Comparison of ENCODE assay signal across 9 cellular contexts in genomic region chr2:128563348-128563687, GRCh38.
DNase-seq lines count a peak whose midpoint lies in the region; ATAC-seq and TF ChIP-seq lines count a peak whose summit lies in the region.
"Had no signal": no experiment of that assay in that cellular context is flagged by ENCODE, and none has a peak within 500 bp of the region (broad histone marks: within the 10 kb centered on the region; RNA-seq: fewer than 3 reads in every experiment).

No MANE protein-coding gene starts in this region.

- POLR2A ChIA-PET in BJ (lab: Charles Lee), result interaction anchor here (0.6 to 0.7 kb wide), 2 partner anchors 208 to 1779 kb away, joined by 3 read pairs; a partner anchor contains a TSS

- no peak overlapping the region for H3K27ac Mint-ChIP-seq in type B pancreatic cell

- H3K9me3 ChIP-seq in heart right ventricle, result no peaks in the 10 kb centered on the region
- H3K9me3 ChIP-seq: stomach had no signal

- H3K36me3 ChIP-seq in BJ (ENCODE audit: control insufficient read depth, insufficient read depth, low read length), result no peaks in the 10 kb centered on the region
- H3K36me3 ChIP-seq in heart right ventricle, result no peaks in the 10 kb centered on the region
- H3K36me3 ChIP-seq: stomach had no signal

- ATAC-seq in heart right ventricle, result peak; percentile 87 to 94 (median 92)

- H3K36me3 Mint-ChIP-seq in type B pancreatic cell, result no peaks in the 10 kb centered on the region

- TF ChIP-seq CTCF in BJ (IDR thresholded peaks at IDR 0.05; ENCODE audit: insufficient read depth, low read depth, low read length), result no peak
- TF ChIP-seq CTCF in astrocyte of the spinal cord (IDR thresholded peaks at IDR 0.05; ENCODE audit: low read depth, low read length), result no peak
- no peak for TF ChIP-seq CTCF in heart right ventricle (IDR thresholded peaks at IDR 0.05)
- no peak for TF ChIP-seq CTCF in type B pancreatic cell (conservative IDR thresholded peaks at IDR 0.05)

- DNase-seq in BJ (ENCODE audit: low read depth), result peak; percentile 95
- DNase-seq in astrocyte of the spinal cord (ENCODE audit: low read depth, low spot score), result peak; percentile 91
- peak; percentile 49 to 67 for DNase-seq in heart right ventricle
- DNase-seq in posterior cingulate gyrus, result peak in 9 of 10 donors; percentile 27 to 95 (median 74)
- no peak for DNase-seq in type B pancreatic cell (ENCODE audit: extremely low spot score, unreplicated experiment)
- DNase-seq in stimulated activated CD8-positive, alpha-beta memory T cell treated with anti-CD3 and anti-CD28 coated beads, Interleukin-4, amount 100 ng/mL, for 48 hours, result no peak
- no peak for DNase-seq in NCI-H2227 (lab: John Stamatoyannopoulos, UW; ENCODE audit: unreplicated experiment)
- no peak for DNase-seq in NCI-H1092 treated with DMSO at 0.1 percent for 48 hours (lab: John Stamatoyannopoulos, UW)
- DNase-seq: stomach had no signal

- no peak overlapping the region for H3K4me3 Mint-ChIP-seq in type B pancreatic cell

- H3K4me3 ChIP-seq in BJ (ENCODE audit: low read depth, low read length) (no peak overlapping the region), astrocyte of the spinal cord (ENCODE audit: low read depth, low read length) (no peak overlapping the region), heart right ventricle (no peak overlapping the region)
- H3K4me3 ChIP-seq: stomach had no signal

- CTCF ChIA-PET in BJ (lab: Yijun Ruan, JAX), result interaction anchor here (0.6 to 1.3 kb wide), 2 partner anchors 12 to 26 kb away, joined by 3 to 6 read pairs; no protein-coding TSS in a partner anchor

- H3K27ac ChIP-seq in heart right ventricle, result peak overlapping the region in 2 of 10 donors; percentile 35 to 47

- no peaks in the 10 kb centered on the region for H3K4me1 Mint-ChIP-seq in type B pancreatic cell (ENCODE audit: unreplicated experiment)

- peaks cover 5% of the 10 kb centered on the region for H3K27me3 Mint-ChIP-seq in type B pancreatic cell

- H3K9me3 Mint-ChIP-seq in type B pancreatic cell, result no peaks in the 10 kb centered on the region

- no peaks in the 10 kb centered on the region for H3K27me3 ChIP-seq in BJ (ENCODE audit: control insufficient read depth, insufficient read depth, low read length)
- H3K27me3 ChIP-seq in heart right ventricle, result no peaks in the 10 kb centered on the region
- H3K27me3 ChIP-seq: stomach had no signal

- in situ Hi-C loops in astrocyte of the spinal cord (cut with HindIII; ENCODE audit: low sequenced_read_pairs), result no loop called here

- H3K4me1 ChIP-seq in heart right ventricle, result peaks cover 0 to 16% (median 7%) of the 10 kb centered on the region in 9 donors

- 36 to 41% methylated on average over 4 of the region's 4 CpGs for WGBS in heart right ventricle, 2 donors

- intact Hi-C loops in heart right ventricle (cut with DNase I) (no loop called here), posterior cingulate gyrus (cut with DNase I) (no loop called here)

Comparison
In these comparisons a context has a peak if more than half of its experiments do, and no peak if none do; other contexts are left out.
1. DNase-seq: peak in BJ (single experiment), astrocyte of the spinal cord (single experiment), heart right ventricle (2 of 2) and posterior cingulate gyrus (9 of 10); none in type B pancreatic cell (single experiment), stimulated activated CD8-positive, alpha-beta memory T cell treated with anti-CD3 and anti-CD28 coated beads, Interleukin-4, amount 100 ng/mL, for 48 hours (single experiment), NCI-H2227 (single experiment) and NCI-H1092 treated with DMSO at 0.1 percent for 48 hours (single experiment).